Comparison of ENCODE assay signal across 8 cellular contexts in genomic region chr18:50307400-50307737, GRCh38. TPM values are rescaled to one million over a fixed set of nuclear protein-coding genes. Genes with fewer than 3 reads are reported as not detected.
DNase-seq lines count a peak whose midpoint lies in the region; ATAC-seq and TF ChIP-seq lines count a peak whose summit lies in the region.

No MANE protein-coding gene starts in this region.

- in situ Hi-C loops in GM13977 (cut with MboI; ENCODE audit: low pct_unique_long_range_greater_than_20kb, low sequenced_read_pairs, unreplicated experiment), result no loop called here

- TF ChIP-seq CTCF in fibroblast of pulmonary artery (IDR thresholded peaks at IDR 0.05; ENCODE audit: low read length, missing control alignments) (no peak), sigmoid colon (IDR thresholded peaks at IDR 0.05) (no peak), GM13977 (IDR thresholded peaks at IDR 0.05; ENCODE audit: extremely low read depth, insufficient read depth, missing control alignments) (no peak)

- H3K4me3 ChIP-seq in SJSA1 (peak overlapping the region; percentile 32), fibroblast of pulmonary artery (replicated peaks; ENCODE audit: low read depth, low read length) (peak overlapping the region; percentile 50), sigmoid colon (peak overlapping the region; percentile 26 to 52 (median 50))

- DNase-seq in SJSA1 (ENCODE audit: low read depth in 1 of 2, low spot score in 2 of 2), result peak in 1 of 2 experiments; percentile 4
- DNase-seq in fibroblast of pulmonary artery (ENCODE audit: low read depth), result no peak
- DNase-seq in sigmoid colon, result no peak
- no peak for DNase-seq in GM13977 (ENCODE audit: low spot score)
- DNase-seq in NCI-H1436 (lab: John Stamatoyannopoulos, UW), result no peak
- no peak for DNase-seq in dermis blood vessel endothelial cell
- no peak for DNase-seq in NCI-H510A treated with DMSO at 0.1 percent for 48 hours (lab: John Stamatoyannopoulos, UW)

- H3K27me3 ChIP-seq in SJSA1 (replicated peaks) (peaks cover 14% of the 10 kb centered on the region), sigmoid colon (peaks cover 0 to 13% (median 0%) of the 10 kb centered on the region in 3 donors)

- no peak for TF ChIP-seq EP300 in sigmoid colon (IDR thresholded peaks at IDR 0.05)

- H3K9me3 ChIP-seq in SJSA1 (replicated peaks) (no peaks in the 10 kb centered on the region; the same call in 1 of the 2 replicates), sigmoid colon (no peaks in the 10 kb centered on the region)

- no peak overlapping the region for H3K27ac ChIP-seq in SJSA1
- H3K27ac ChIP-seq in sigmoid colon, result peak overlapping the region in 3 of 4 donors; percentile 33 to 45 (median 35)

- TF ChIP-seq POLR2A in sigmoid colon (IDR thresholded peaks at IDR 0.05), result no peak

- WGBS in sigmoid colon, 2 donors, result 2 to 4% methylated on average over 8 of the region's 8 CpGs

- H3K36me3 ChIP-seq in SJSA1 (0 out of 2 replicates have a peak, but pooled peaks cover 4% of the 10 kb centered on the region), sigmoid colon (no peaks in the 10 kb centered on the region)

- intact Hi-C loops in sigmoid colon (cut with DNase I), result loop anchor here (5.0 kb wide), 2 partner anchors 40 to 70 kb away; partner anchors contain the start of genes CFAP53 and SKA1

- peak; percentile 6 for ATAC-seq in GM19043 (IDR thresholded peaks at IDR 0.05; ENCODE audit: low read depth, unreplicated experiment)

- H3K4me1 ChIP-seq in SJSA1 (replicated peaks), result peaks cover 4% of the 10 kb centered on the region; the same call in 1 of the 2 replicates
- H3K4me1 ChIP-seq in sigmoid colon, result peaks cover 0 to 11% (median 10%) of the 10 kb centered on the region in 4 donors

RNA-seq across cellular contexts. Expression of gene CXXC1, which starts 19.9 kb away (rescaled TPM):
- 26.0 and 31.3 TPM in 2 replicates for total RNA-seq in SJSA1 (2014; rRNA removed; shearing (Covaris generic))
- total RNA-seq in sigmoid colon (10 to 100 TPM; 34.2 to 58.9 (median 51.1) TPM), dermis blood vessel endothelial cell (49.7 and 51.3 TPM in 2 replicates)
- polyA plus RNA-seq in sigmoid colon, result 10 to 100 TPM; 27.0 to 83.2 (median 43.2) TPM

RNA-seq across cellular contexts. Expression of gene MBD1, which starts 26.0 kb away (rescaled TPM):
- total RNA-seq in SJSA1 (2014; rRNA removed; shearing (Covaris generic)), result 51.1 and 64.4 TPM in 2 replicates
- total RNA-seq in sigmoid colon (10 to 100 TPM; 58.9 to 93.6 (median 75.5) TPM), dermis blood vessel endothelial cell (68.7 and 74.9 TPM in 2 replicates)
- polyA plus RNA-seq in sigmoid colon, result 10 to 100 TPM; 25.9 to 45.8 (median 33.0) TPM

RNA-seq across cellular contexts. Expression of gene CFAP53, which starts 41.1 kb away (rescaled TPM):
- 0.08 TPM in 1 of 2 replicates, not detected in the other for total RNA-seq in SJSA1 (2014; rRNA removed; shearing (Covaris generic))
- total RNA-seq in sigmoid colon, result under 1 TPM in 1 of 4 donors, not detected in 3; 0.27 TPM
- polyA plus RNA-seq in sigmoid colon, result under 1 TPM in 2 of 3 donors, not detected in 1; 0.23 to 0.46 TPM
- under 0.01 and 0.14 TPM in 2 replicates for total RNA-seq in dermis blood vessel endothelial cell
